ENCODE assay signal across 17 cellular contexts in genomic region chr21:46597031-46597430, GRCh38. TPM values are rescaled to one million over a fixed set of nuclear protein-coding genes. Genes with fewer than 3 reads are reported as not detected.
"Had no signal": no experiment of that assay in that cellular context is flagged by ENCODE, and none has a peak within 500 bp of the region (broad histone marks: within the 10 kb centered on the region; RNA-seq: fewer than 3 reads in every experiment).

No MANE protein-coding gene starts in this region.

- ATAC-seq: heart left ventricle; left lobe of liver; natural killer cell treated with Interleukin-12 subunit alpha and Interleukin-12 subunit beta and Interleukin-15 and Interleukin-18, amount 100 ng/mL, for 72 hours; psoas muscle; right lobe of liver; stimulated activated naive B cell treated with anti-CD40 and anti-IgM and Interleukin-4, amounts not matched to agents 10 μg/mL and 1 μg/mL and 100 μg/mL, for 72 hours; stimulated activated naive CD8-positive, alpha-beta T cell treated with anti-CD3 and anti-CD28 coated beads, Interleukin-15, amount 100 ng/mL, for 72 hours had no signal

- DNase-seq: colonic mucosa; effector CD4-positive, alpha-beta T cell; heart left ventricle; psoas muscle; retina; right lobe of liver; stimulated activated CD4-positive, alpha-beta T cell treated with anti-CD3 and anti-CD28 coated beads, Interleukin-2, amount 100 ng/mL, for 24 hours; stimulated activated CD4-positive, alpha-beta T cell treated with anti-CD3 and anti-CD28 coated beads, Interleukin-4, amount 100 ng/mL, for 4 hours; stimulated activated naive B cell treated with anti-CD40 and anti-IgM and Interleukin-4, amounts not matched to agents 10 μg/mL and 1 μg/mL and 100 μg/mL, for 72 hours; stimulated activated naive CD8-positive, alpha-beta T cell treated with anti-CD3 and anti-CD28 coated beads, Interleukin-15, amount 100 ng/mL, for 72 hours; trophoblast cell had no signal

RNA-seq across cellular contexts. Expression of gene S100B, which starts 7.9 kb away (rescaled TPM):
- total RNA-seq: dermis microvascular lymphatic vessel endothelial cell; fibroblast of lung; glomerular endothelial cell; left lobe of liver; myocyte; natural killer cell treated with Interleukin-12 subunit alpha and Interleukin-12 subunit beta and Interleukin-15 and Interleukin-18, amount 100 ng/mL, for 72 hours had no signal
